Comparison of ENCODE assay signal across 8 cellular contexts in the genomic region with DNA sequence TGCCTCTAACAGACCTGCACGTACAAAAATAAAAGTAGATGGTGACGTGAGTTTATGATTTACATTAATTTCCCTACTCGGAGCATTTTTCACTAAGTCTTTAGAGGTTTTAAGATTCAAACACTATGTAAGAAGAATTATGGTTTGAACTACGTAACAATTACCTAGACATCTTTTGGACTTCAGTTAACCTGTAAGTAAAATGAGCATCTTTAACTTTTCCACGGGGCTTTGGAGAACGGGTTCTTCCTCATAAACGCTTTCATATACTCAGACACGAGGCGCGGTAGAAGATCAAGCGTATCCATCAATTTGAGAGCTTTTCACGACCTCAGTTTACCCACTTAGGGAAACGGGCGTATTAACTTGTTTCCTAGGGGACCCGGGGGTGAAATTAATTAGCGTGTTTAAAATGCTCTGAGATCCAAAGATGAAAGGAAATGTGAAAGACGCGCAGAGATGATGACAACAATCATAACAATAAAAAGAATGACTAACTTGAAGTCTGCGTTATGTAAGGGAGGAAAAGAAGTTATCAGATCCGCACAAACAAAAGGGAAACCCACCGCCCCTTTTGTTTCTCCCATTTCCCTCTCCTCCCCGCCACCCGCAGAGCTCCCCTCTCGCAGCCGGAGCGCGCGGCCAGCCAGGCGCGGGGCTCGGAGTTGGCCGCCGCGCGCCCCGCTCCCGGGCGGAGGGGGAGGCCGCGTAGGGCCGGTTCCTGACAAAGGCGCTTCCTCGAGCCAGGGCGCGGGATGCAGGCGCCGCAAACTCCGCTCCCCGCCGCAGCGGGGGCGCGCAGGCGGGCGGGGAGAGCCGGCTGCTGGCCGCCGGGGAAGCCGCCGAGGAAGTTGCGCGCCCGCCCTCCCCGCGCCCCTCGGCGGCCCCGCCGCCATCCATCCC. TPM values are rescaled to one million over a fixed set of nuclear protein-coding genes. Genes with fewer than 3 reads are reported as not detected.
DNase-seq lines count a peak whose midpoint lies in the region; ATAC-seq lines count a peak whose summit lies in the region.

No MANE protein-coding gene starts in this region.

- peak overlapping the region; percentile 92 to 98 (median 94) for H3K4me3 Mint-ChIP-seq in CD4-positive, CD25-positive, alpha-beta regulatory T cell

- H3K9me3 ChIP-seq in CD4-positive, CD25-positive, alpha-beta regulatory T cell (ENCODE audit: control insufficient read depth in 2 of 2, low read length in 2 of 2) = no peaks in the 10 kb centered on the region

- H3K27me3 ChIP-seq in CD4-positive, CD25-positive, alpha-beta regulatory T cell (ENCODE audit: control insufficient read depth, insufficient read depth, low read length) = no peaks in the 10 kb centered on the region

- ATAC-seq in CD4-positive, CD25-positive, alpha-beta regulatory T cell (ENCODE audit: low read depth in 2 of 2) = peak; percentile 4 to 11
- ATAC-seq in GM19351 (IDR thresholded peaks at IDR 0.05; ENCODE audit: unreplicated experiment) = peak; percentile 9
- ATAC-seq in HG03378 (IDR thresholded peaks at IDR 0.05; ENCODE audit: unreplicated experiment) = peak; percentile 1
- peak; percentile 58 for ATAC-seq in left ventricle myocardium superior

- no peaks in the 10 kb centered on the region for H3K27me3 Mint-ChIP-seq in CD4-positive, CD25-positive, alpha-beta regulatory T cell

- intact Hi-C loops in left ventricle myocardium superior (cut with micrococcal nuclease) (no loop called here), posterior cingulate gyrus (cut with DNase I) (loop anchor here (1.0 to 5.0 kb wide), 4 partner anchors 84 to 184 kb away; no protein-coding TSS in a partner anchor)

- H3K27ac Mint-ChIP-seq in CD4-positive, CD25-positive, alpha-beta regulatory T cell = peak overlapping the region; percentile 97 to 99 (median 98)

- DNase-seq in CD4-positive, CD25-positive, alpha-beta regulatory T cell = peak; percentile 33 to 70 (median 70)
- DNase-seq in OCI-M1 (lab: John Stamatoyannopoulos, UW) (peak; percentile 56), left ventricle myocardium superior (peak; percentile 67), posterior cingulate gyrus (peak in 9 of 10 donors; percentile 17 to 91 (median 34)), cortex of kidney (lab: John Stamatoyannopoulos, UW) (no peak)

- peak overlapping the region; percentile 90 for H3K4me3 ChIP-seq in CD4-positive, CD25-positive, alpha-beta regulatory T cell (ENCODE audit: low read depth, low read length)

- H3K4me1 Mint-ChIP-seq in CD4-positive, CD25-positive, alpha-beta regulatory T cell = peaks cover 19 to 36% (median 34%) of the 10 kb centered on the region in 4 donors

- peaks cover 47% of the 10 kb centered on the region for H3K4me1 ChIP-seq in CD4-positive, CD25-positive, alpha-beta regulatory T cell (ENCODE audit: control insufficient read depth, insufficient read depth, low read length, poor library complexity, severe bottlenecking)

- H3K9me3 Mint-ChIP-seq in CD4-positive, CD25-positive, alpha-beta regulatory T cell = no peaks in the 10 kb centered on the region

- peaks cover 4% of the 10 kb centered on the region for H3K36me3 Mint-ChIP-seq in CD4-positive, CD25-positive, alpha-beta regulatory T cell

- H3K27ac ChIP-seq in CD4-positive, CD25-positive, alpha-beta regulatory T cell (ENCODE audit: insufficient read depth, low read length, poor library complexity, severe bottlenecking) = peak overlapping the region; percentile 90
- peak overlapping the region; percentile 88 for H3K27ac ChIP-seq in adipose tissue (ENCODE audit: low read depth, low read length)

- 1% methylated on average over 49 to 69 of the region's 69 CpGs for WGBS in adipose tissue, 3 donors

- H3K36me3 ChIP-seq in CD4-positive, CD25-positive, alpha-beta regulatory T cell (ENCODE audit: control insufficient read depth, insufficient read depth, low read length) = peaks cover 3% of the 10 kb centered on the region

RNA-seq across cellular contexts. Expression of a gene that starts 0.8 kb away (rescaled TPM):
- total RNA-seq in CD4-positive, CD25-positive, alpha-beta regulatory T cell = 405 TPM
- polyA plus RNA-seq in CD4-positive, CD25-positive, alpha-beta regulatory T cell = 10 to 100 TPM; 32.9 to 39.8 (median 33.8) TPM
- 10 to 100 TPM in 2 of 3 donors, 1 to 10 TPM in 1; 5.9 to 19.6 (median 17.9) TPM for polyA plus RNA-seq in adipose tissue
- 8.2 TPM for total RNA-seq in left ventricle myocardium superior

Comparison
In these comparisons a context has a peak if more than half of its experiments do, and no peak if none do; other contexts are left out.
1. ATAC-seq: peak in every context shown above with its lines; median percentile 58 in left ventricle myocardium superior; 9 in GM19351; 8 in CD4-positive, CD25-positive, alpha-beta regulatory T cell; 1 in HG03378.
2. RNA of a gene that starts 0.8 kb away (total RNA-seq): 405 TPM in CD4-positive, CD25-positive, alpha-beta regulatory T cell (single experiment); 8.2 TPM in left ventricle myocardium superior (single experiment); every median in the first group is over 10 times any median in the second.